26 cellular contexts compared by ENCODE assay signal in genomic region chr7:67392596-67393438, GRCh38.
DNase-seq lines count a peak whose midpoint lies in the region; ATAC-seq and TF ChIP-seq lines count a peak whose summit lies in the region.
"Had no signal": no experiment of that assay in that cellular context is flagged by ENCODE, and none has a peak within 500 bp of the region (broad histone marks: within the 10 kb centered on the region; RNA-seq: fewer than 3 reads in every experiment).

No MANE protein-coding gene starts in this region.

- no peaks in the 10 kb centered on the region for H3K27me3 Mint-ChIP-seq in WTC11 (ENCODE audit: low read depth)

- H3K36me3 Mint-ChIP-seq in WTC11 = peaks cover 2% of the 10 kb centered on the region; the same call in 1 of the 2 replicates
- H3K36me3 Mint-ChIP-seq: T-cell had no signal

- peaks cover 7% of the 10 kb centered on the region; the same call in 1 of the 2 replicates for H3K9me3 Mint-ChIP-seq in WTC11

- H3K4me2 ChIP-seq in mesendoderm (ENCODE audit: low read length) = peak overlapping the region; percentile 5

- no peak overlapping the region for H2BK15ac ChIP-seq in mesendoderm (replicated peaks; ENCODE audit: low read depth)

- H3K27ac ChIP-seq in mesendoderm (ENCODE audit: low read depth, low read length) (no peak overlapping the region), right cardiac atrium (ENCODE audit: low read length) (no peak overlapping the region)
- H3K27ac ChIP-seq: cardiac muscle cell, left ventricle myocardium inferior, spleen, vagina had no signal

- H3K9me3 ChIP-seq in right cardiac atrium (ENCODE audit: control insufficient read depth, low read length) = no peaks in the 10 kb centered on the region
- H3K9me3 ChIP-seq: mucosa of descending colon, vagina had no signal

- no peak overlapping the region for H3K9ac ChIP-seq in mesendoderm (ENCODE audit: low read length)

- no CpG with 5 or more reads among the region's 16 CpGs for WGBS in mesendoderm (ENCODE audit: extremely low coverage, insufficient coverage, low lambda C conversion rate)
- WGBS in right cardiac atrium = 73% methylated on average over 16 of the region's 16 CpGs

- no peaks in the 10 kb centered on the region for H3K79me2 ChIP-seq in mesendoderm (ENCODE audit: control insufficient read depth, insufficient read depth, low read length)

- intact Hi-C loops in right cardiac atrium (cut with DNase I) = no loop called here
- intact Hi-C loops in cardiac septum (cut with DNase I) = no loop called here

- H3K27me3 ChIP-seq in mesendoderm (ENCODE audit: insufficient read depth, low read length, poor library complexity) (no peaks in the 10 kb centered on the region), right cardiac atrium (ENCODE audit: control insufficient read depth, insufficient read depth) (no peaks in the 10 kb centered on the region)
- H3K27me3 ChIP-seq: cardiac muscle cell, vagina had no signal

- H3K4ac ChIP-seq in mesendoderm (ENCODE audit: low read depth, low read length) = no peak overlapping the region

- no peak overlapping the region for H3K56ac ChIP-seq in mesendoderm (ENCODE audit: low read length)

- H4K5ac ChIP-seq in mesendoderm (ENCODE audit: low read length) = no peak overlapping the region

- ATAC-seq in WTC11 (peak; percentile 85), right cardiac atrium (no peak)
- ATAC-seq: mucosa of descending colon, T-cell had no signal

- H2BK5ac ChIP-seq in mesendoderm (ENCODE audit: low read length) = no peak overlapping the region

- DNase-seq in NCI-H345 (lab: John Stamatoyannopoulos, UW) (peak; percentile 36), NCI-H345 treated with DMSO at 0.1 percent for 48 hours (lab: John Stamatoyannopoulos, UW; ENCODE audit: unreplicated experiment) (no peak), NCI-H1048 (lab: John Stamatoyannopoulos, UW) (peak; percentile 92), WTC11 (ENCODE audit: low spot score) (peak; percentile 45), mesendoderm (peak; percentile 77), right cardiac atrium (no peak), NK-92 (lab: John Stamatoyannopoulos, UW; ENCODE audit: unreplicated experiment) (no peak), cardiac septum (ENCODE audit: low spot score) (no peak)
- DNase-seq: ACHN; activated CD4-positive, alpha-beta T cell treated with anti-CD3 and anti-CD28 coated beads, Interleukin-2, amount 50 U/mL, for 4 hours; activated naive CD4-positive, alpha-beta T cell treated with Interleukin-2 at 50 U/mL for 16 hours; activated T-cell treated with anti-CD3 and anti-CD28 coated beads for 4 hours; amygdala; C1 segment of cervical spinal cord; erythroblast; foreskin melanocyte; HCEC 1CT; IMR-90; left ventricle myocardium inferior; mucosa of descending colon; NCI-H2227 treated with DMSO at 0.1 percent for 48 hours; Right ventricle myocardium superior; spleen; T-cell had no signal

- H4K8ac ChIP-seq in mesendoderm (ENCODE audit: low read depth, low read length) = no peak overlapping the region

- peak overlapping the region; percentile 58 for H3K4me3 Mint-ChIP-seq in WTC11
- H3K4me3 Mint-ChIP-seq: T-cell had no signal

- no peak overlapping the region for H2AK5ac ChIP-seq in mesendoderm (ENCODE audit: low read length)

- no peak for TF ChIP-seq CTCF in WTC11 (IDR thresholded peaks at IDR 0.05)

- no peak overlapping the region for H3K4me3 ChIP-seq in mesendoderm (ENCODE audit: low read length)
- no peak overlapping the region for H3K4me3 ChIP-seq in right cardiac atrium (ENCODE audit: low read length)
- H3K4me3 ChIP-seq: cardiac muscle cell, left ventricle myocardium inferior, mucosa of descending colon, spleen, vagina had no signal

- H3K4me1 Mint-ChIP-seq in WTC11 = peaks cover 37% of the 10 kb centered on the region
- H3K4me1 Mint-ChIP-seq: T-cell had no signal

- no peak overlapping the region for H2BK120ac ChIP-seq in mesendoderm (ENCODE audit: low read depth, low read length)

- no peaks in the 10 kb centered on the region for H3K79me1 ChIP-seq in mesendoderm (ENCODE audit: low read length)

- H3K36me3 ChIP-seq in mesendoderm (ENCODE audit: control insufficient read depth, insufficient read depth, low read length) = no peaks in the 10 kb centered on the region
- H3K36me3 ChIP-seq: cardiac muscle cell, left ventricle myocardium inferior, spleen, vagina had no signal

- CTCF ChIA-PET in WTC11 (lab: Charles Lee) = interaction anchor here (0.7 to 2.8 kb wide), 3 partner anchors 15 to 28 kb away, joined by 3 to 14 read pairs (median 6); no protein-coding TSS in a partner anchor

- H3K4me1 ChIP-seq in mesendoderm (ENCODE audit: control insufficient read depth, low read depth, low read length) (no peaks in the 10 kb centered on the region), right cardiac atrium (ENCODE audit: control insufficient read depth, insufficient read depth, low read length) (no peaks in the 10 kb centered on the region)
- H3K4me1 ChIP-seq: left ventricle myocardium inferior, spleen, vagina had no signal

- H3K18ac ChIP-seq in mesendoderm (ENCODE audit: low read length) = no peak overlapping the region

- no peak overlapping the region for H3K23ac ChIP-seq in mesendoderm (ENCODE audit: low read length)

- H3K27ac Mint-ChIP-seq in WTC11 = peak overlapping the region; percentile 96
- H3K27ac Mint-ChIP-seq: T-cell had no signal

- POLR2A ChIA-PET in WTC11 (lab: Charles Lee) = interaction anchor here (0.6 kb wide), 1 partner anchor 84 kb away, joined by 3 read pairs; no protein-coding TSS in a partner anchor

TF ChIP-seq in WTC11, 78 proteins besides CTCF, POLR2A, EP300 and RAD21 (continues in another document):
- no peak for TF ChIP-seq MYBL2 (CRISPR knock-in tag; IDR thresholded peaks at IDR 0.05)
- TF ChIP-seq PRRX2 (CRISPR knock-in tag; IDR thresholded peaks at IDR 0.05) = 0 out of 2 replicates have a peak, but pooled peaks have one; percentile 36
- peak; percentile 60; the same call in 1 of the 2 replicates for TF ChIP-seq ZNF532 (CRISPR knock-in tag; IDR thresholded peaks at IDR 0.05; ENCODE audit: borderline replicate concordance)
- TF ChIP-seq ZNF416 (CRISPR knock-in tag; IDR thresholded peaks at IDR 0.05) = 0 out of 2 replicates have a peak, but pooled peaks have one; percentile 30
- peak; percentile 79; the same call in 1 of the 2 replicates for TF ChIP-seq EMX1 (CRISPR knock-in tag; IDR thresholded peaks at IDR 0.05)
- TF ChIP-seq GTF2I (CRISPR knock-in tag; conservative IDR thresholded peaks at IDR 0.05) = no peak
- 0 out of 2 replicates have a peak, but pooled peaks have one; percentile 61 for TF ChIP-seq ERG (CRISPR knock-in tag; IDR thresholded peaks at IDR 0.05)

Comparison
In these comparisons a context has a peak if more than half of its experiments do, and no peak if none do; other contexts are left out.
1. DNase-seq: peak in NCI-H345 (single experiment), NCI-H1048 (single experiment), WTC11 (single experiment) and mesendoderm (single experiment); none in NCI-H345 treated with DMSO at 0.1 percent for 48 hours (single experiment), right cardiac atrium (0 of 3), NK-92 (single experiment) and cardiac septum (single experiment).